Comparison of ENCODE assay signal across 10 cellular contexts in genomic region chr6:128259036-128259734, GRCh38.
A peak's percentile ranks its signal among the peaks of the same experiment; 100 is the strongest.
DNase-seq lines count a peak whose midpoint lies in the region; ATAC-seq and TF ChIP-seq lines count a peak whose summit lies in the region.
"Had no signal": no experiment of that assay in that cellular context is flagged by ENCODE, and none has a peak within 500 bp of the region (broad histone marks: within the 10 kb centered on the region; RNA-seq: fewer than 3 reads in every experiment).

No MANE protein-coding gene starts in this region.

- TF ChIP-seq CTCF in Calu3 (IDR thresholded peaks at IDR 0.05; ENCODE audit: unreplicated experiment) (no peak), lower leg skin (IDR thresholded peaks at IDR 0.05) (no peak)

- no peaks in the 10 kb centered on the region for H3K9me3 Mint-ChIP-seq in Calu3 (ENCODE audit: low read depth, unreplicated experiment)
- peaks cover 0 to 2% of the 10 kb centered on the region in 2 donors for H3K9me3 Mint-ChIP-seq in effector memory CD8-positive, alpha-beta T cell

- intact Hi-C loops in Calu3 (cut with micrococcal nuclease; ENCODE audit: unreplicated experiment), result no loop called here
- intact Hi-C loops in lower leg skin (cut with DNase I; ENCODE audit: low total_unique reads), result no loop called here

- peaks cover 22% of the 10 kb centered on the region for H3K36me3 Mint-ChIP-seq in Calu3 (ENCODE audit: insufficient read depth, unreplicated experiment)
- no peaks in the 10 kb centered on the region for H3K36me3 Mint-ChIP-seq in effector memory CD8-positive, alpha-beta T cell (ENCODE audit: insufficient read depth)

- no peak overlapping the region for H3K4me3 Mint-ChIP-seq in Calu3 (ENCODE audit: low read depth, unreplicated experiment)
- H3K4me3 Mint-ChIP-seq in effector memory CD8-positive, alpha-beta T cell, result peak overlapping the region; percentile 8 to 58

- peak; percentile 88 for ATAC-seq in GM19463 (IDR thresholded peaks at IDR 0.05; ENCODE audit: unreplicated experiment)
- ATAC-seq in HG03175 (IDR thresholded peaks at IDR 0.05; ENCODE audit: unreplicated experiment), result peak; percentile 96
- peak; percentile 89 for ATAC-seq in effector memory CD8-positive, alpha-beta T cell (replicated peaks)

- no peaks in the 10 kb centered on the region for H3K27me3 Mint-ChIP-seq in Calu3 (ENCODE audit: unreplicated experiment)
- peaks cover 0 to 6% of the 10 kb centered on the region in 2 donors for H3K27me3 Mint-ChIP-seq in effector memory CD8-positive, alpha-beta T cell

- H3K4me1 Mint-ChIP-seq in Calu3 (ENCODE audit: low read depth, unreplicated experiment), result peaks cover 12% of the 10 kb centered on the region
- H3K4me1 Mint-ChIP-seq in effector memory CD8-positive, alpha-beta T cell (ENCODE audit: low read depth in 2 of 2), result peaks cover 14 to 21% of the 10 kb centered on the region in 2 donors

- H3K27ac Mint-ChIP-seq in Calu3 (ENCODE audit: unreplicated experiment), result peak overlapping the region; percentile 1
- H3K27ac Mint-ChIP-seq in effector memory CD8-positive, alpha-beta T cell, result peak overlapping the region; percentile 24 to 68

- CTCF ChIA-PET in Calu3 (lab: Charles Lee), result no interaction called here

- TF ChIP-seq POLR2A in lower leg skin (IDR thresholded peaks at IDR 0.05), result no peak

- H3K4me3 ChIP-seq in lower leg skin (ENCODE audit: low read depth, poor library complexity, severe bottlenecking), result no peak overlapping the region

- 47 to 54% methylated on average over 2 of the region's 2 CpGs for WGBS in lower leg skin, 2 donors

- DNase-seq in Calu3 (no peak), lower leg skin (ENCODE audit: low spot score in 2 of 2) (no peak), NCI-H1092 (lab: John Stamatoyannopoulos, UW) (no peak), NCI-H146 treated with DMSO at 0.1 percent for 48 hours (lab: John Stamatoyannopoulos, UW; ENCODE audit: unreplicated experiment) (no peak), NAMALWA (ENCODE audit: low spot score) (no peak)
- DNase-seq in effector memory CD8-positive, alpha-beta T cell, result peak in 2 of 3 experiments; percentile 2 to 3
- DNase-seq: activated CD4-positive, alpha-beta T cell treated with anti-CD3 and anti-CD28 coated beads for 4 hours; NCI-H146 had no signal

- BruUV-seq in Calu3 (replicated peaks; lab: Mats Ljungman, UMichigan), result no TSS peak

Comparison
In these comparisons a context has a peak if more than half of its experiments do, and no peak if none do; other contexts are left out.
1. DNase-seq: peak in effector memory CD8-positive, alpha-beta T cell (2 of 3); none in Calu3 (single experiment), lower leg skin (0 of 2), NCI-H1092 (single experiment), NCI-H146 treated with DMSO at 0.1 percent for 48 hours (single experiment) and NAMALWA (single experiment).
2. Peak in every context shown above with its lines, with median percentiles within 50 percentile points of each other: ATAC-seq.